ENCODE assay signal across 1 cellular context in the genomic region with DNA sequence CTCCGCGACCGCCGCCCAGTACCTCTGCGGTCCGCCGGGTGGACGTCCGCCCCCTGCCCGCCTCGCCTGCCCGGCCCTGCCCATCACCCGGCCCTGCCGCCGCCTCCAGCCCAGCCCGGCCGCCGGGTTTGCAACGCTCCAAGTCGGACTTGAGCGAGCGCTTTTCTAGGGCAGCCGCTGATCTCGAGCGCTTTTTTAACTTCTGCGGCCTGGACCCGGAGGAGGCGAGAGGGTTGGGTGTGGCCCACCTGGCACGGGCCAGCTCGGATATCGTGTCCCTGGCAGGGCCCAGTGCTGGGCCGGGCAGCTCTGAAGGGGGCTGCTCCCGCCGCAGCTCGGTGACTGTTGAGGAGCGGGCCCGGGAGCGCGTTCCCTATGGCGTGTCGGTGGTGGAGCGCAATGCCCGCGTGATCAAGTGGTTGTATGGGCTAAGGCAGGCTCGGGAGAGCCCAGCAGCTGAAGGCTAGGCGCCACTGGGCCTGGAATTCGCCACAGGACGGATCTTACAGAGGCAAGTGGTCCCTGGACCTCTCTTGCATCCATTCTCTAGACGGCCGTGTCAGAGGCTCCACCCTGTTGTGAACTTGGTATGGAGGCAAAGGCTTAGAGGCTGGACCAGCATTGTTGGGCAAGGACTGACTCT.
TF ChIP-seq lines count a peak whose summit lies in the region.

No MANE protein-coding gene starts in this region.

TF ChIP-seq in GM12878, 131 proteins besides CTCF, POLR2A, EP300 and RAD21 (continued from another document):
- TF ChIP-seq CUX1 (IDR thresholded peaks at IDR 0.05; ENCODE audit: insufficient replicate concordance, low read depth, low read length) (no peak), ZSCAN29 (IDR thresholded peaks at IDR 0.05) (no peak), ETV6 (conservative IDR thresholded peaks at IDR 0.05 in 1 of 2, IDR thresholded peaks at IDR 0.05 in 1 of 2; ENCODE audit: borderline replicate concordance in 1 of 2, low read depth in 1 of 2) (no peak), PRDM15 (CRISPR knock-in tag; IDR thresholded peaks at IDR 0.05) (no peak), STAT3 (IDR thresholded peaks at IDR 0.05; ENCODE audit: low read depth, low read length) (no peak), SUPT20H (IDR thresholded peaks at IDR 0.05; ENCODE audit: borderline replicate concordance, control insufficient read depth, low read depth, low read length) (no peak), ZNF24 (IDR thresholded peaks at IDR 0.05) (no peak), TCF12 (IDR thresholded peaks at IDR 0.05; ENCODE audit: low read depth, low read length) (no peak), ZNF687 (IDR thresholded peaks at IDR 0.05) (no peak), RAD51 (IDR thresholded peaks at IDR 0.05) (no peak), BCL3 (IDR thresholded peaks at IDR 0.05; ENCODE audit: borderline replicate concordance, insufficient read depth, low read depth, low read length, poor library complexity, severe bottlenecking) (no peak), MYB (IDR thresholded peaks at IDR 0.05; ENCODE audit: borderline replicate concordance, low read depth, low read length) (no peak), EGR1 (IDR thresholded peaks at IDR 0.05; ENCODE audit: borderline replicate concordance in 1 of 2, low read depth in 2 of 2, low read length in 2 of 2) (no peak), KAT2A (conservative IDR thresholded peaks at IDR 0.05; ENCODE audit: control insufficient read depth, low read depth, low read length) (no peak), YY1 (IDR thresholded peaks at IDR 0.05; ENCODE audit: low read depth, low read length) (no peak), CHD1 (IDR thresholded peaks at IDR 0.05; ENCODE audit: low read depth, low read length) (no peak)
- TF ChIP-seq, protein P1, sequence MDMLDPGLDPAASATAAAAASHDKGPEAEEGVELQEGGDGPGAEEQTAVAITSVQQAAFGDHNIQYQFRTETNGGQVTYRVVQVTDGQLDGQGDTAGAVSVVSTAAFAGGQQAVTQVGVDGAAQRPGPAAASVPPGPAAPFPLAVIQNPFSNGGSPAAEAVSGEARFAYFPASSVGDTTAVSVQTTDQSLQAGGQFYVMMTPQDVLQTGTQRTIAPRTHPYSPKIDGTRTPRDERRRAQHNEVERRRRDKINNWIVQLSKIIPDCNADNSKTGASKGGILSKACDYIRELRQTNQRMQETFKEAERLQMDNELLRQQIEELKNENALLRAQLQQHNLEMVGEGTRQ (IDR thresholded peaks at IDR 0.05; ENCODE audit: borderline replicate concordance, low read depth, low read length) = no peak
